1 cellular context compared by ENCODE assay signal in genomic region chr10:35637456-35637855, GRCh38.
TF ChIP-seq lines count a peak whose summit lies in the region.

No MANE protein-coding gene starts in this region.

TF ChIP-seq in H1, 55 proteins besides CTCF, POLR2A, EP300 and RAD21 (continued from another document):
- no peak for TF ChIP-seq ASH2L (IDR thresholded peaks at IDR 0.05; ENCODE audit: low read length)
- TF ChIP-seq POLR2AphosphoS5 (IDR thresholded peaks at IDR 0.05; ENCODE audit: low read depth, low read length) = no peak
